12 cellular contexts compared by ENCODE assay signal in the genomic region with DNA sequence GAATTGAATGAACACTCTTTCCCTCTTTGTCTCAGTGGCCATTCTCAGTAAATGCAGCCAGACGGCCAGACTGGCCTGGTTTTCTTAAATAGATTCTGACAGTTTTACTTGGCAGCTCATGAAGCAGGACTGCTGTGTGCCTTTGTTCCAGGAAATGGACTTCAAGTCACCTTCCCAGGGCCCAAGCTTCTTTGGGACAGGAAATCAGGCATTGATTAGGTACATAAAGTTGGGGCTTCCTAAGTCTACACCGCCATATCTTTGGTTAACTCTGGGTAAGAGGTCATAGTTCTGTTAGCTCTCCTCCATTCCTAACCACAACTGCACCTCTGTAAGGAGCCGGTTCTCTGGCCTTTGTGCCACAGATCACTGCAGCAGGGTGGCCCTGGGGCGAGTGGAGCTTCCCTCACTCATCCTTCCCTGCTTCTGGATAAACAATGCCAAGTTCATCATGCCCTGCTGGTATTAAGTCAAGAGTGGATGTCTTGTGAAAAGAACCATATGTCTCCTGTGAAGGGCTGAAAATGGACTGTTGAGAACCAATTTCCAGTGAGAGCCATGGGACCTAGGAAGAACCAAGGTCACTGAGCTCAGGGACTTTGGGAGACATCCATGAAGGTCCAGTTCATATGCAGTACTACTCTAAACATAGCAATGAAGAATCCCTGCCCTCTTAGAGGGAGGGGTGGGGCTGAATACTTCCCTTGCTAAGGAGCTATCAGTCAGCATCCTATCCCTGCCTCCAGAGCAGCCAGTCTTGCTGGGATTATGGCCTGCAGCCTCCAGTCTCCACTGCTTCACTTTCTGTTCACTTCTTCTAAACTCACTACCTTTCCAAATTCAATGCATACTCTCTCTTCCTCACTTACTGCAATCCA.
DNase-seq lines count a peak whose midpoint lies in the region; ATAC-seq and TF ChIP-seq lines count a peak whose summit lies in the region.
"Had no signal": no experiment of that assay in that cellular context is flagged by ENCODE, and none has a peak within 500 bp of the region (broad histone marks: within the 10 kb centered on the region; RNA-seq: fewer than 3 reads in every experiment).

No MANE protein-coding gene starts in this region.

- peaks cover 5% of the 10 kb centered on the region for H3K4me1 Mint-ChIP-seq in activated naive CD8-positive, alpha-beta T cell treated with anti-CD3 and anti-CD28 coated beads for 36 hours

- ATAC-seq in Panc1, result peak; percentile 50; the same call in 1 of the 2 replicates
- ATAC-seq in left colon, result peak; percentile 15
- peak; percentile 83 to 87 for ATAC-seq in gastrocnemius medialis
- no peak for ATAC-seq in GM18511 (IDR thresholded peaks at IDR 0.05; ENCODE audit: unreplicated experiment)
- ATAC-seq: activated CD8-positive, alpha-beta memory T cell treated with anti-CD3 and anti-CD28 coated beads, Interleukin-2, amount 10 ng/mL, durations not matched to agents 7 days and 5 days had no signal

- in situ Hi-C loops in Panc1 (cut with HindIII; ENCODE audit: low pct_unique_long_range_greater_than_20kb, low sequenced_read_pairs) (no loop called here), gastrocnemius medialis (cut with MboI; ENCODE audit: low sequenced_read_pairs in 4 of 4) (loop anchor here in 1 of 4 donors (25.0 kb wide), 1 partner anchor 102 kb away; no protein-coding TSS in a partner anchor)

- H3K27me3 ChIP-seq in Panc1 (ENCODE audit: control insufficient read depth, insufficient read depth, low read length) (no peaks in the 10 kb centered on the region), gastrocnemius medialis (no peaks in the 10 kb centered on the region)

- no peaks in the 10 kb centered on the region for H3K36me3 ChIP-seq in Panc1 (ENCODE audit: control insufficient read depth, insufficient read depth, low read length)
- no peaks in the 10 kb centered on the region for H3K36me3 ChIP-seq in gastrocnemius medialis

- no TSS peak for BruUV-seq in Panc1 (replicated peaks; lab: Mats Ljungman, UMichigan)

- H3K4me3 Mint-ChIP-seq in activated naive CD8-positive, alpha-beta T cell treated with anti-CD3 and anti-CD28 coated beads for 36 hours, result no peak overlapping the region
- H3K4me3 Mint-ChIP-seq: activated CD8-positive, alpha-beta memory T cell treated with anti-CD3 and anti-CD28 coated beads, Interleukin-2, amount 10 ng/mL, durations not matched to agents 7 days and 5 days had no signal

- peak overlapping the region; percentile 57; the same call in 1 of the 2 replicates for H3K27ac ChIP-seq in Panc1 (ENCODE audit: low read length)
- H3K27ac ChIP-seq in gastrocnemius medialis, result peak overlapping the region; percentile 80 to 92 (median 88)

- intact Hi-C loops in Panc1 (cut with micrococcal nuclease; ENCODE audit: unreplicated experiment), result no loop called here
- intact Hi-C loops in left colon (cut with DNase I, micrococcal nuclease), result no loop called here
- intact Hi-C loops in gastrocnemius medialis (cut with DNase I; ENCODE audit: low total_unique reads), result loop anchor here (2.0 kb wide), 1 partner anchor 104 kb away; no protein-coding TSS in a partner anchor

- no peaks in the 10 kb centered on the region for H3K36me3 Mint-ChIP-seq in activated naive CD8-positive, alpha-beta T cell treated with anti-CD3 and anti-CD28 coated beads for 36 hours
- H3K36me3 Mint-ChIP-seq: activated CD8-positive, alpha-beta memory T cell treated with anti-CD3 and anti-CD28 coated beads, Interleukin-2, amount 10 ng/mL, durations not matched to agents 7 days and 5 days had no signal

- H3K4me3 ChIP-seq in Panc1 (ENCODE audit: low read depth in 2 of 2, low read length in 2 of 2) (no peak overlapping the region), gastrocnemius medialis (no peak overlapping the region)

- H3K27ac Mint-ChIP-seq in activated naive CD8-positive, alpha-beta T cell treated with anti-CD3 and anti-CD28 coated beads for 36 hours, result no peak overlapping the region
- H3K27ac Mint-ChIP-seq: activated CD8-positive, alpha-beta memory T cell treated with anti-CD3 and anti-CD28 coated beads, Interleukin-2, amount 10 ng/mL, durations not matched to agents 7 days and 5 days had no signal

- TF ChIP-seq POLR2A in gastrocnemius medialis (IDR thresholded peaks at IDR 0.05), result no peak

- H3K4me1 ChIP-seq in Panc1 (ENCODE audit: control insufficient read depth, insufficient read depth, low read length) (peaks cover 11% of the 10 kb centered on the region; the same call in 1 of the 2 replicates), gastrocnemius medialis (peaks cover 22 to 24% of the 10 kb centered on the region in 2 donors)

- H3K9me3 Mint-ChIP-seq in activated naive CD8-positive, alpha-beta T cell treated with anti-CD3 and anti-CD28 coated beads for 36 hours, result no peaks in the 10 kb centered on the region

- CTCF ChIA-PET in Panc1 (lab: Charles Lee), result interaction anchor here (0.6 kb wide), 1 partner anchor 62 kb away, joined by 3 read pairs; no protein-coding TSS in a partner anchor

- TF ChIP-seq CTCF in Panc1 (IDR thresholded peaks at IDR 0.05) (no peak), gastrocnemius medialis (IDR thresholded peaks at IDR 0.05 in 4 of 5, conservative IDR thresholded peaks at IDR 0.05 in 1 of 5) (peak in 2 of 5 experiments; percentile 35 to 37)

- POLR2A ChIA-PET in Panc1 (lab: Charles Lee), result interaction anchor here (0.6 kb wide), 2 partner anchors 106 to 122 kb away, joined by 3 to 4 read pairs; no protein-coding TSS in a partner anchor

- DNase-seq in Panc1 (ENCODE audit: low read depth, low spot score) (no peak), cerebellar cortex (ENCODE audit: low spot score) (peak; percentile 27), left colon (no peak), gastrocnemius medialis (peak; percentile 46 to 81)
- no peak for DNase-seq in stimulated activated CD4-positive, alpha-beta T cell treated with anti-CD3 and anti-CD28 coated beads, Interleukin-2, amount 100 ng/mL, for 48 hours
- DNase-seq in effector CD4-positive, alpha-beta T cell, result no peak
- no peak for DNase-seq in activated naive CD8-positive, alpha-beta T cell treated with anti-CD3 and anti-CD28 coated beads for 36 hours
- DNase-seq: activated CD8-positive, alpha-beta memory T cell treated with anti-CD3 and anti-CD28 coated beads, Interleukin-2, amount 10 ng/mL, durations not matched to agents 7 days and 5 days; IMR-90; NCI-H1105; NCI-H446 treated with DMSO at 0.1 percent for 48 hours had no signal

- H3K9me3 ChIP-seq in Panc1 (ENCODE audit: control insufficient read depth, insufficient read depth, low read depth, low read length), result no peaks in the 10 kb centered on the region
- no peaks in the 10 kb centered on the region for H3K9me3 ChIP-seq in gastrocnemius medialis

- H3K27me3 Mint-ChIP-seq in activated naive CD8-positive, alpha-beta T cell treated with anti-CD3 and anti-CD28 coated beads for 36 hours, result no peaks in the 10 kb centered on the region
- H3K27me3 Mint-ChIP-seq: activated CD8-positive, alpha-beta memory T cell treated with anti-CD3 and anti-CD28 coated beads, Interleukin-2, amount 10 ng/mL, durations not matched to agents 7 days and 5 days had no signal

Comparison
In these comparisons a context has a peak if more than half of its experiments do, and no peak if none do; other contexts are left out.
1. DNase-seq: peak in cerebellar cortex (single experiment) and gastrocnemius medialis (2 of 2); none in Panc1 (single experiment), left colon (0 of 2), stimulated activated CD4-positive, alpha-beta T cell treated with anti-CD3 and anti-CD28 coated beads, Interleukin-2, amount 100 ng/mL, for 48 hours (0 of 2), effector CD4-positive, alpha-beta T cell (single experiment) and activated naive CD8-positive, alpha-beta T cell treated with anti-CD3 and anti-CD28 coated beads for 36 hours (single experiment).